27 cellular contexts compared by ENCODE assay signal in genomic region chr11:92875473-92875872, GRCh38.
"Had no signal": no experiment of that assay in that cellular context is flagged by ENCODE, and none has a peak within 500 bp of the region (broad histone marks: within the 10 kb centered on the region; RNA-seq: fewer than 3 reads in every experiment).

No MANE protein-coding gene starts in this region.

- DNase-seq: activated CD4-positive, alpha-beta T cell treated with anti-CD3 and anti-CD28 coated beads for 36 hours; activated CD4-positive, alpha-beta T cell treated with anti-CD3 and anti-CD28 coated beads, Interleukin-2, amount 10 ng/mL, durations not matched to agents 24 days and 14 days; activated CD4-positive, alpha-beta T cell treated with anti-CD3 and anti-CD28 coated beads, Interleukin-2, amount 50 U/mL, for 4 hours; activated CD4-positive, CD25-positive, alpha-beta regulatory T cell; activated CD4-positive, CD25-positive, alpha-beta regulatory T cell treated with anti-CD3 and anti-CD28 coated beads, Interleukin-2, amount 50 U/mL, for 72 hours; activated CD8-positive, alpha-beta memory T cell treated with anti-CD3 and anti-CD28 coated beads for 24 hours; activated CD8-positive, alpha-beta T cell treated with anti-CD3 and anti-CD28 coated beads for 36 hours; activated effector memory CD4-positive, alpha-beta T cell treated with Interleukin-2 at 50 U/mL for 16 hours; activated gamma-delta T cell treated with Interleukin-2 at 50 U/mL for 16 hours; activated naive CD4-positive, alpha-beta T cell treated with anti-CD3 and anti-CD28 coated beads, Interleukin-2, amount 50 U/mL, for 16 hours; activated naive CD4-positive, alpha-beta T cell treated with Interleukin-2 at 50 U/mL for 16 hours; activated naive CD8-positive, alpha-beta T cell treated with anti-CD3 and anti-CD28 coated beads, Interleukin-2, amount 10 ng/mL, durations not matched to agents 7 days and 5 days; activated T-cell treated with anti-CD3 and anti-CD28 coated beads, Interleukin-2, amount 50 U/mL, for 4 hours; amniotic stem cell; anterior cingulate cortex; body of pancreas; caudate nucleus; cortex of kidney; dermis blood vessel endothelial cell; effector CD4-positive, alpha-beta T cell; effector memory CD8-positive, alpha-beta T cell; foreskin fibroblast; glutamatergic neuron; heart left ventricle; T-helper 1 cell; T-helper 17 cell; T1000 had no signal

- H3K4me1 ChIP-seq: body of pancreas had no signal

- H3K4me3 ChIP-seq: body of pancreas, heart left ventricle had no signal

- H3K27me3 ChIP-seq: body of pancreas, heart left ventricle had no signal

- H3K27ac ChIP-seq: body of pancreas, heart left ventricle had no signal

- H3K36me3 ChIP-seq: heart left ventricle had no signal
